Comparison of ENCODE assay signal across 14 cellular contexts in genomic region chr2:121690095-121690494, GRCh38.
"Had no signal": no experiment of that assay in that cellular context is flagged by ENCODE, and none has a peak within 500 bp of the region (broad histone marks: within the 10 kb centered on the region; RNA-seq: fewer than 3 reads in every experiment).

No MANE protein-coding gene starts in this region.

- H3K9me3 Mint-ChIP-seq: activated naive CD4-positive, alpha-beta T cell treated with anti-CD3 and anti-CD28 coated beads, Interleukin-2, amount 50 U/mL, for 72 hours had no signal

- H3K36me3 Mint-ChIP-seq: activated naive CD4-positive, alpha-beta T cell treated with anti-CD3 and anti-CD28 coated beads, Interleukin-2, amount 50 U/mL, for 72 hours; naive B cell; stimulated activated naive B cell treated with anti-CD40 and anti-IgM and Interleukin-4, amounts not matched to agents 10 μg/mL and 1 μg/mL and 100 μg/mL, for 72 hours had no signal

- H3K27ac ChIP-seq: tibial artery had no signal

- H3K4me1 Mint-ChIP-seq: naive B cell; stimulated activated naive B cell treated with anti-CD40 and anti-IgM and Interleukin-4, amounts not matched to agents 10 μg/mL and 1 μg/mL and 100 μg/mL, for 72 hours had no signal

- H3K27me3 ChIP-seq: pancreas, tibial artery had no signal

- H3K27me3 Mint-ChIP-seq: activated CD8-positive, alpha-beta memory T cell treated with anti-CD3 and anti-CD28 coated beads, Interleukin-2, amount 10 ng/mL, durations not matched to agents 7 days and 5 days; naive B cell; stimulated activated naive B cell treated with anti-CD40 and anti-IgM and Interleukin-4, amounts not matched to agents 10 μg/mL and 1 μg/mL and 100 μg/mL, for 72 hours had no signal

- H3K4me3 Mint-ChIP-seq: activated CD8-positive, alpha-beta memory T cell treated with anti-CD3 and anti-CD28 coated beads, Interleukin-2, amount 10 ng/mL, durations not matched to agents 7 days and 5 days; naive B cell; stimulated activated naive B cell treated with anti-CD40 and anti-IgM and Interleukin-4, amounts not matched to agents 10 μg/mL and 1 μg/mL and 100 μg/mL, for 72 hours had no signal

- H3K36me3 ChIP-seq: pancreas, tibial artery had no signal

- ATAC-seq: activated CD8-positive, alpha-beta memory T cell treated with anti-CD3 and anti-CD28 coated beads, Interleukin-2, amount 10 ng/mL, durations not matched to agents 7 days and 5 days; activated naive CD4-positive, alpha-beta T cell treated with anti-CD3 and anti-CD28 coated beads, Interleukin-2, amount 50 U/mL, for 72 hours; stimulated activated naive B cell treated with anti-CD40 and anti-IgM and Interleukin-4, amounts not matched to agents 10 μg/mL and 1 μg/mL and 100 μg/mL, for 72 hours had no signal

- DNase-seq: activated CD4-positive, alpha-beta T cell treated with anti-CD3 and anti-CD28 coated beads for 1 hour; activated CD4-positive, alpha-beta T cell treated with anti-CD3 and anti-CD28 coated beads, Interleukin-2, amount 50 U/mL, for 4 hours; activated CD8-positive, alpha-beta memory T cell treated with anti-CD3 and anti-CD28 coated beads, Interleukin-2, amount 10 ng/mL, durations not matched to agents 7 days and 5 days; activated effector memory CD4-positive, alpha-beta T cell treated with anti-CD3 and anti-CD28 coated beads, Interleukin-2, amount 50 U/mL, for 16 hours; activated T-cell treated with anti-CD3 and anti-CD28 coated beads, Interleukin-2, amount 50 U/mL, for 48 hours; hippocampal formation; naive B cell; stimulated activated naive B cell treated with anti-CD40 and anti-IgM and Interleukin-4, amounts not matched to agents 10 μg/mL and 1 μg/mL and 100 μg/mL, for 72 hours; T-helper 1 cell; T1000; tibial artery had no signal

- H3K4me3 ChIP-seq: pancreas, tibial artery had no signal

- H3K27ac Mint-ChIP-seq: activated CD8-positive, alpha-beta memory T cell treated with anti-CD3 and anti-CD28 coated beads, Interleukin-2, amount 10 ng/mL, durations not matched to agents 7 days and 5 days; stimulated activated naive B cell treated with anti-CD40 and anti-IgM and Interleukin-4, amounts not matched to agents 10 μg/mL and 1 μg/mL and 100 μg/mL, for 72 hours had no signal

- FAIRE-seq: keratinocyte, pancreas had no signal

- H3K9me3 ChIP-seq: pancreas, tibial artery had no signal
